ENCODE assay signal across 1 cellular context in the genomic region with DNA sequence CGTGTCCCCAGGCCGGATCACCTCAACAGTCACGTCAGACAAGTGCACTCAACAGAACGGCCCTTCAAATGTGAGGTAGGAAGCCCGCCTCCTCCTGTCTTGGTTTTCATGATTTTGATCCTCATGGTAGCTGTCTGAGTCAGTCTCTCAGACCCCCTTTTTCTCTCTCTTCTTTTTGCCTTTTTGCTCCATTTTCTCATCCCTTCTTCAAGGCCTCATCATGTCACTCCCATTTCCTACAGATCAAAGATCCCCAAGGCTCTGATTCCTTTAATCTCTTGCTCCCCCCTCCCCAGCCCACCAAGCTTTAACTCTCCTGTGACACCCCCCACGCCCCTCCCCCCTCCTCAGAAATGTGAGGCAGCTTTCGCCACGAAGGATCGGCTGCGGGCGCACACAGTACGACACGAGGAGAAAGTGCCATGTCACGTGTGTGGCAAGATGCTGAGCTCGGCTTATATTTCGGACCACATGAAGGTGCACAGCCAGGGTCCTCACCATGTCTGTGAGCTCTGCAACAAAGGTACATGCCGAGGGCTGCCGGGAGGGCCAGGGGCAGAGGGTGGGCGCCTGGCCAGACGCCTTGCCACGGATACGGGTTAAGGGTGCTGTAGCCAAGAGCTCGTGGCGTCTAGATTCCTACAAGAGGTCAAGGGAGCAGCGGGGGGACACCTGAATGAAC.
TF ChIP-seq lines count a peak whose summit lies in the region.

No MANE protein-coding gene starts in this region.

TF ChIP-seq in K562, 482 proteins besides CTCF, POLR2A, EP300 and RAD21 (continued from another document and continues in another):
- no peak for TF ChIP-seq DMBX1 (CRISPR knock-in tag; IDR thresholded peaks at IDR 0.05; ENCODE audit: borderline replicate concordance)
- TF ChIP-seq, protein P1, sequence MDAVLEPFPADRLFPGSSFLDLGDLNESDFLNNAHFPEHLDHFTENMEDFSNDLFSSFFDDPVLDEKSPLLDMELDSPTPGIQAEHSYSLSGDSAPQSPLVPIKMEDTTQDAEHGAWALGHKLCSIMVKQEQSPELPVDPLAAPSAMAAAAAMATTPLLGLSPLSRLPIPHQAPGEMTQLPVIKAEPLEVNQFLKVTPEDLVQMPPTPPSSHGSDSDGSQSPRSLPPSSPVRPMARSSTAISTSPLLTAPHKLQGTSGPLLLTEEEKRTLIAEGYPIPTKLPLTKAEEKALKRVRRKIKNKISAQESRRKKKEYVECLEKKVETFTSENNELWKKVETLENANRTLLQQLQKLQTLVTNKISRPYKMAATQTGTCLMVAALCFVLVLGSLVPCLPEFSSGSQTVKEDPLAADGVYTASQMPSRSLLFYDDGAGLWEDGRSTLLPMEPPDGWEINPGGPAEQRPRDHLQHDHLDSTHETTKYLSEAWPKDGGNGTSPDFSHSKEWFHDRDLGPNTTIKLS (IDR thresholded peaks at IDR 0.05; ENCODE audit: borderline replicate concordance, low read depth): no peak
- no peak for TF ChIP-seq RBM25 (IDR thresholded peaks at IDR 0.05; ENCODE audit: low read depth, low read length, severe bottlenecking)
- TF ChIP-seq ZNF3 (CRISPR knock-in tag; IDR thresholded peaks at IDR 0.05): no peak
- 0 out of 2 replicates have a peak, but pooled peaks have one; percentile 21 for TF ChIP-seq SUPT5H (IDR thresholded peaks at IDR 0.05)
- TF ChIP-seq KDM5B (IDR thresholded peaks at IDR 0.05; ENCODE audit: insufficient replicate concordance, low read depth, low read length): no peak
- no peak for TF ChIP-seq SMARCA5 (IDR thresholded peaks at IDR 0.05)
- TF ChIP-seq ZNF583 (CRISPR knock-in tag; IDR thresholded peaks at IDR 0.05): no peak
- peak; percentile 83 for TF ChIP-seq ZNF316 (IDR thresholded peaks at IDR 0.05)
- no peak for TF ChIP-seq RNF2 (IDR thresholded peaks at IDR 0.05)
- TF ChIP-seq ZNF184 (CRISPR knock-in tag; IDR thresholded peaks at IDR 0.05): no peak
- TF ChIP-seq, protein P2, sequence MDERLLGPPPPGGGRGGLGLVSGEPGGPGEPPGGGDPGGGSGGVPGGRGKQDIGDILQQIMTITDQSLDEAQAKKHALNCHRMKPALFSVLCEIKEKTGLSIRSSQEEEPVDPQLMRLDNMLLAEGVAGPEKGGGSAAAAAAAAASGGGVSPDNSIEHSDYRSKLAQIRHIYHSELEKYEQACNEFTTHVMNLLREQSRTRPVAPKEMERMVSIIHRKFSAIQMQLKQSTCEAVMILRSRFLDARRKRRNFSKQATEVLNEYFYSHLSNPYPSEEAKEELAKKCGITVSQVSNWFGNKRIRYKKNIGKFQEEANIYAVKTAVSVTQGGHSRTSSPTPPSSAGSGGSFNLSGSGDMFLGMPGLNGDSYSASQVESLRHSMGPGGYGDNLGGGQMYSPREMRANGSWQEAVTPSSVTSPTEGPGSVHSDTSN (CRISPR knock-in tag; IDR thresholded peaks at IDR 0.05; ENCODE audit: low read depth): no peak
- TF ChIP-seq, protein P2 (tag; conservative IDR thresholded peaks at IDR 0.05; ENCODE audit: low read depth): no peak
- TF ChIP-seq HIVEP1 (CRISPR knock-in tag; IDR thresholded peaks at IDR 0.05): no peak
- TF ChIP-seq, protein P3, sequence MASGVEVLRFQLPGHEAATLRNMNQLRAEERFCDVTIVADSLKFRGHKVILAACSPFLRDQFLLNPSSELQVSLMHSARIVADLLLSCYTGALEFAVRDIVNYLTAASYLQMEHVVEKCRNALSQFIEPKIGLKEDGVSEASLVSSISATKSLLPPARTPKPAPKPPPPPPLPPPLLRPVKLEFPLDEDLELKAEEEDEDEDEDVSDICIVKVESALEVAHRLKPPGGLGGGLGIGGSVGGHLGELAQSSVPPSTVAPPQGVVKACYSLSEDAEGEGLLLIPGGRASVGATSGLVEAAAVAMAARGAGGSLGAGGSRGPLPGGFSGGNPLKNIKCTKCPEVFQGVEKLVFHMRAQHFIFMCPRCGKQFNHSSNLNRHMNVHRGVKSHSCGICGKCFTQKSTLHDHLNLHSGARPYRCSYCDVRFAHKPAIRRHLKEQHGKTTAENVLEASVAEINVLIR (CRISPR knock-in tag; IDR thresholded peaks at IDR 0.05): no peak
- TF ChIP-seq, protein P4, sequence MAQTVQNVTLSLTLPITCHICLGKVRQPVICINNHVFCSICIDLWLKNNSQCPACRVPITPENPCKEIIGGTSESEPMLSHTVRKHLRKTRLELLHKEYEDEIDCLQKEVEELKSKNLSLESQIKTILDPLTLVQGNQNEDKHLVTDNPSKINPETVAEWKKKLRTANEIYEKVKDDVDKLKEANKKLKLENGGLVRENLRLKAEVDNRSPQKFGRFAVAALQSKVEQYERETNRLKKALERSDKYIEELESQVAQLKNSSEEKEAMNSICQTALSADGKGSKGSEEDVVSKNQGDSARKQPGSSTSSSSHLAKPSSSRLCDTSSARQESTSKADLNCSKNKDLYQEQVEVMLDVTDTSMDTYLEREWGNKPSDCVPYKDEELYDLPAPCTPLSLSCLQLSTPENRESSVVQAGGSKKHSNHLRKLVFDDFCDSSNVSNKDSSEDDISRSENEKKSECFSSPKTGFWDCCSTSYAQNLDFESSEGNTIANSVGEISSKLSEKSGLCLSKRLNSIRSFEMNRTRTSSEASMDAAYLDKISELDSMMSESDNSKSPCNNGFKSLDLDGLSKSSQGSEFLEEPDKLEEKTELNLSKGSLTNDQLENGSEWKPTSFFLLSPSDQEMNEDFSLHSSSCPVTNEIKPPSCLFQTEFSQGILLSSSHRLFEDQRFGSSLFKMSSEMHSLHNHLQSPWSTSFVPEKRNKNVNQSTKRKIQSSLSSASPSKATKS (CRISPR knock-in tag; IDR thresholded peaks at IDR 0.05): no peak
- no peak for TF ChIP-seq EZH2 (IDR thresholded peaks at IDR 0.05; ENCODE audit: borderline replicate concordance, low read depth, low read length)
- TF ChIP-seq ZNF507 (tag; conservative IDR thresholded peaks at IDR 0.05): no peak
- TF ChIP-seq, protein P5, sequence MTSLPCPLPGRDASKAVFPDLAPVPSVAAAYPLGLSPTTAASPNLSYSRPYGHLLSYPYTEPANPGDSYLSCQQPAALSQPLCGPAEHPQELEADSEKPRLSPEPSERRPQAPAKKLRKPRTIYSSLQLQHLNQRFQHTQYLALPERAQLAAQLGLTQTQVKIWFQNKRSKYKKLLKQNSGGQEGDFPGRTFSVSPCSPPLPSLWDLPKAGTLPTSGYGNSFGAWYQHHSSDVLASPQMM (CRISPR knock-in tag; IDR thresholded peaks at IDR 0.05): no peak
- no peak for TF ChIP-seq ZFP1 (CRISPR knock-in tag; IDR thresholded peaks at IDR 0.05)
- no peak for TF ChIP-seq CBFA2T2 (conservative IDR thresholded peaks at IDR 0.05)
- TF ChIP-seq FOXM1 (IDR thresholded peaks at IDR 0.05; ENCODE audit: low read depth): no peak
- TF ChIP-seq FOXM1 (CRISPR knock-in tag; IDR thresholded peaks at IDR 0.05; ENCODE audit: low read depth): no peak
- no peak for TF ChIP-seq NFXL1 (CRISPR knock-in tag; IDR thresholded peaks at IDR 0.05)
- TF ChIP-seq ZNF408 (CRISPR knock-in tag; IDR thresholded peaks at IDR 0.05; ENCODE audit: low read depth): no peak
- TF ChIP-seq HSF4 (CRISPR knock-in tag; IDR thresholded peaks at IDR 0.05; ENCODE audit: borderline replicate concordance): no peak
- no peak for TF ChIP-seq RFX1 (IDR thresholded peaks at IDR 0.05)
- no peak for TF ChIP-seq TOE1 (IDR thresholded peaks at IDR 0.05; ENCODE audit: borderline replicate concordance)
- TF ChIP-seq TOE1 (CRISPR knock-in tag; IDR thresholded peaks at IDR 0.05; ENCODE audit: borderline replicate concordance, low read depth): 0 out of 2 replicates have a peak, but pooled peaks have one; percentile 44
- no peak for TF ChIP-seq PTBP1 (IDR thresholded peaks at IDR 0.05; ENCODE audit: low read depth, low read length)
- TF ChIP-seq CAMTA2 (CRISPR knock-in tag; conservative IDR thresholded peaks at IDR 0.05): no peak
- TF ChIP-seq BACH1 (tag; IDR thresholded peaks at IDR 0.05): no peak
- TF ChIP-seq, protein P6, sequence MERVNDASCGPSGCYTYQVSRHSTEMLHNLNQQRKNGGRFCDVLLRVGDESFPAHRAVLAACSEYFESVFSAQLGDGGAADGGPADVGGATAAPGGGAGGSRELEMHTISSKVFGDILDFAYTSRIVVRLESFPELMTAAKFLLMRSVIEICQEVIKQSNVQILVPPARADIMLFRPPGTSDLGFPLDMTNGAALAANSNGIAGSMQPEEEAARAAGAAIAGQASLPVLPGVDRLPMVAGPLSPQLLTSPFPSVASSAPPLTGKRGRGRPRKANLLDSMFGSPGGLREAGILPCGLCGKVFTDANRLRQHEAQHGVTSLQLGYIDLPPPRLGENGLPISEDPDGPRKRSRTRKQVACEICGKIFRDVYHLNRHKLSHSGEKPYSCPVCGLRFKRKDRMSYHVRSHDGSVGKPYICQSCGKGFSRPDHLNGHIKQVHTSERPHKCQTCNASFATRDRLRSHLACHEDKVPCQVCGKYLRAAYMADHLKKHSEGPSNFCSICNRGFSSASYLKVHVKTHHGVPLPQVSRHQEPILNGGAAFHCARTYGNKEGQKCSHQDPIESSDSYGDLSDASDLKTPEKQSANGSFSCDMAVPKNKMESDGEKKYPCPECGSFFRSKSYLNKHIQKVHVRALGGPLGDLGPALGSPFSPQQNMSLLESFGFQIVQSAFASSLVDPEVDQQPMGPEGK (CRISPR knock-in tag; IDR thresholded peaks at IDR 0.05; ENCODE audit: borderline replicate concordance): no peak
- TF ChIP-seq, protein P7, sequence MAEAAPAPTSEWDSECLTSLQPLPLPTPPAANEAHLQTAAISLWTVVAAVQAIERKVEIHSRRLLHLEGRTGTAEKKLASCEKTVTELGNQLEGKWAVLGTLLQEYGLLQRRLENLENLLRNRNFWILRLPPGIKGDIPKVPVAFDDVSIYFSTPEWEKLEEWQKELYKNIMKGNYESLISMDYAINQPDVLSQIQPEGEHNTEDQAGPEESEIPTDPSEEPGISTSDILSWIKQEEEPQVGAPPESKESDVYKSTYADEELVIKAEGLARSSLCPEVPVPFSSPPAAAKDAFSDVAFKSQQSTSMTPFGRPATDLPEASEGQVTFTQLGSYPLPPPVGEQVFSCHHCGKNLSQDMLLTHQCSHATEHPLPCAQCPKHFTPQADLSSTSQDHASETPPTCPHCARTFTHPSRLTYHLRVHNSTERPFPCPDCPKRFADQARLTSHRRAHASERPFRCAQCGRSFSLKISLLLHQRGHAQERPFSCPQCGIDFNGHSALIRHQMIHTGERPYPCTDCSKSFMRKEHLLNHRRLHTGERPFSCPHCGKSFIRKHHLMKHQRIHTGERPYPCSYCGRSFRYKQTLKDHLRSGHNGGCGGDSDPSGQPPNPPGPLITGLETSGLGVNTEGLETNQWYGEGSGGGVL (CRISPR knock-in tag; IDR thresholded peaks at IDR 0.05): no peak
- TF ChIP-seq ZNF717 (CRISPR knock-in tag; IDR thresholded peaks at IDR 0.05): no peak
- TF ChIP-seq C11orf30 (IDR thresholded peaks at IDR 0.05; ENCODE audit: low read depth): peak; percentile 68
- no peak for TF ChIP-seq HDGF (IDR thresholded peaks at IDR 0.05)
- TF ChIP-seq RBM17 (IDR thresholded peaks at IDR 0.05; ENCODE audit: borderline replicate concordance, low read depth, low read length): no peak
- TF ChIP-seq MEF2A (IDR thresholded peaks at IDR 0.05; ENCODE audit: control insufficient read depth, low read depth, low read length): no peak
- TF ChIP-seq, protein P8, sequence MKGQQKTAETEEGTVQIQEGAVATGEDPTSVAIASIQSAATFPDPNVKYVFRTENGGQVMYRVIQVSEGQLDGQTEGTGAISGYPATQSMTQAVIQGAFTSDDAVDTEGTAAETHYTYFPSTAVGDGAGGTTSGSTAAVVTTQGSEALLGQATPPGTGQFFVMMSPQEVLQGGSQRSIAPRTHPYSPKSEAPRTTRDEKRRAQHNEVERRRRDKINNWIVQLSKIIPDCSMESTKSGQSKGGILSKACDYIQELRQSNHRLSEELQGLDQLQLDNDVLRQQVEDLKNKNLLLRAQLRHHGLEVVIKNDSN (CRISPR knock-in tag; IDR thresholded peaks at IDR 0.05): peak; percentile 59
- no peak for TF ChIP-seq ZFP36 (IDR thresholded peaks at IDR 0.05; ENCODE audit: low read depth, low read length, partially characterized antibody)
- TF ChIP-seq, protein P9, sequence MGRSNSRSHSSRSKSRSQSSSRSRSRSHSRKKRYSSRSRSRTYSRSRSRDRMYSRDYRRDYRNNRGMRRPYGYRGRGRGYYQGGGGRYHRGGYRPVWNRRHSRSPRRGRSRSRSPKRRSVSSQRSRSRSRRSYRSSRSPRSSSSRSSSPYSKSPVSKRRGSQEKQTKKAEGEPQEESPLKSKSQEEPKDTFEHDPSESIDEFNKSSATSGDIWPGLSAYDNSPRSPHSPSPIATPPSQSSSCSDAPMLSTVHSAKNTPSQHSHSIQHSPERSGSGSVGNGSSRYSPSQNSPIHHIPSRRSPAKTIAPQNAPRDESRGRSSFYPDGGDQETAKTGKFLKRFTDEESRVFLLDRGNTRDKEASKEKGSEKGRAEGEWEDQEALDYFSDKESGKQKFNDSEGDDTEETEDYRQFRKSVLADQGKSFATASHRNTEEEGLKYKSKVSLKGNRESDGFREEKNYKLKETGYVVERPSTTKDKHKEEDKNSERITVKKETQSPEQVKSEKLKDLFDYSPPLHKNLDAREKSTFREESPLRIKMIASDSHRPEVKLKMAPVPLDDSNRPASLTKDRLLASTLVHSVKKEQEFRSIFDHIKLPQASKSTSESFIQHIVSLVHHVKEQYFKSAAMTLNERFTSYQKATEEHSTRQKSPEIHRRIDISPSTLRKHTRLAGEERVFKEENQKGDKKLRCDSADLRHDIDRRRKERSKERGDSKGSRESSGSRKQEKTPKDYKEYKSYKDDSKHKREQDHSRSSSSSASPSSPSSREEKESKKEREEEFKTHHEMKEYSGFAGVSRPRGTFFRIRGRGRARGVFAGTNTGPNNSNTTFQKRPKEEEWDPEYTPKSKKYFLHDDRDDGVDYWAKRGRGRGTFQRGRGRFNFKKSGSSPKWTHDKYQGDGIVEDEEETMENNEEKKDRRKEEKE (IDR thresholded peaks at IDR 0.05; ENCODE audit: borderline replicate concordance in 1 of 2, control insufficient read depth in 1 of 2, low read depth in 2 of 2, low read length in 1 of 2): no peak
- TF ChIP-seq MYNN (IDR thresholded peaks at IDR 0.05): no peak
- TF ChIP-seq MYNN (CRISPR knock-in tag; IDR thresholded peaks at IDR 0.05): no peak
- TF ChIP-seq MCM7 (IDR thresholded peaks at IDR 0.05): no peak
- TF ChIP-seq THRAP3 (IDR thresholded peaks at IDR 0.05; ENCODE audit: borderline replicate concordance): 0 out of 2 replicates have a peak, but pooled peaks have one; percentile 58
- TF ChIP-seq NR2C1 (IDR thresholded peaks at IDR 0.05): no peak
- no peak for TF ChIP-seq NR2C1 (tag; IDR thresholded peaks at IDR 0.05)
- no peak for TF ChIP-seq GATAD2B (IDR thresholded peaks at IDR 0.05; ENCODE audit: borderline replicate concordance)
- TF ChIP-seq, protein P10, sequence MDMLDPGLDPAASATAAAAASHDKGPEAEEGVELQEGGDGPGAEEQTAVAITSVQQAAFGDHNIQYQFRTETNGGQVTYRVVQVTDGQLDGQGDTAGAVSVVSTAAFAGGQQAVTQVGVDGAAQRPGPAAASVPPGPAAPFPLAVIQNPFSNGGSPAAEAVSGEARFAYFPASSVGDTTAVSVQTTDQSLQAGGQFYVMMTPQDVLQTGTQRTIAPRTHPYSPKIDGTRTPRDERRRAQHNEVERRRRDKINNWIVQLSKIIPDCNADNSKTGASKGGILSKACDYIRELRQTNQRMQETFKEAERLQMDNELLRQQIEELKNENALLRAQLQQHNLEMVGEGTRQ (CRISPR knock-in tag; IDR thresholded peaks at IDR 0.05): peak; percentile 49; the same call in 1 of the 2 replicates
- TF ChIP-seq SMC3 (conservative IDR thresholded peaks at IDR 0.05; ENCODE audit: insufficient read depth, low read depth, low read length): no peak
